19 cellular contexts compared by ENCODE assay signal in genomic region chr1:64499011-64499410, GRCh38. TPM values are rescaled to one million over a fixed set of nuclear protein-coding genes. Genes with fewer than 3 reads are reported as not detected.
A peak's percentile ranks its signal among the peaks of the same experiment; 100 is the strongest.
DNase-seq lines count a peak whose midpoint lies in the region; ATAC-seq, FAIRE-seq and TF ChIP-seq lines count a peak whose summit lies in the region.
"Had no signal": no experiment of that assay in that cellular context is flagged by ENCODE, and none has a peak within 500 bp of the region (broad histone marks: within the 10 kb centered on the region; RNA-seq: fewer than 3 reads in every experiment).

No MANE protein-coding gene starts in this region.

- H3K4me3 ChIP-seq in H1 (ENCODE audit: extremely low read depth in 1 of 4, insufficient read depth in 2 of 4, low read depth in 3 of 4, low read length in 4 of 4) (no peak overlapping the region), neural progenitor cell (no peak overlapping the region)
- H3K4me3 ChIP-seq: GM12878, GM23338, HAP-1 had no signal

- peaks cover 35% of the 10 kb centered on the region for H3F3A ChIP-seq in neural progenitor cell (ENCODE audit: low read depth)

- no peak overlapping the region; a peak in 1 of 4 replicates for H3K4me2 ChIP-seq in H1 (ENCODE audit: insufficient read depth in 1 of 2, low read depth in 2 of 2, low read length in 2 of 2)
- no peak overlapping the region for H3K4me2 ChIP-seq in neural progenitor cell

- intact Hi-C loops in CD4-positive, alpha-beta T cell (cut with DNase I, micrococcal nuclease) = loop anchor here in 1 of 2 experiments (2.0 kb wide), 1 partner anchor 14 kb away; no protein-coding TSS in a partner anchor

- H2AFZ ChIP-seq in H1 (ENCODE audit: low read length) (no peak overlapping the region), neural progenitor cell (replicated peaks) (no peak overlapping the region)
- H2AFZ ChIP-seq: GM23338 had no signal

- POLR2A ChIA-PET in H1 (lab: Charles Lee; ENCODE audit: partially characterized antibody) = no interaction called here
- POLR2A ChIA-PET in CD4-positive, alpha-beta T cell (lab: Charles Lee) = no interaction called here

- no peak for FAIRE-seq in H1 (lab: Jason Lieb, UNC)
- FAIRE-seq: D721Med, GM12878, GM19239, H54 had no signal

- no peak overlapping the region for H3K4ac ChIP-seq in H1 (replicated peaks; ENCODE audit: insufficient read length, low read depth, low read length)

- peak; percentile 22 for DNase-seq in SK-N-DZ (ENCODE audit: low spot score)
- no peak for DNase-seq in H1 (ENCODE audit: low read depth in 1 of 2, low spot score in 2 of 2)
- DNase-seq in neural progenitor cell (ENCODE audit: low spot score) = no peak
- no peak for DNase-seq in HuH-7.5 (ENCODE audit: low spot score)
- DNase-seq in CD4-positive, alpha-beta T cell = no peak
- DNase-seq: C1 segment of cervical spinal cord; CD8-positive, alpha-beta memory T cell; DMS 273 treated with DMSO at 0.1 percent for 48 hours; DMS79; EL; GDM1; HFFc6 had no signal

- no peak for TF ChIP-seq EP300 in H1 (IDR thresholded peaks at IDR 0.05; ENCODE audit: borderline replicate concordance in 1 of 2, low read depth in 2 of 2, low read length in 2 of 2)

- H4K5ac ChIP-seq in H1 (ENCODE audit: insufficient read length, low read depth, low read length) = no peak overlapping the region

- H4K8ac ChIP-seq in H1 (ENCODE audit: extremely low read depth, insufficient read depth, low read length) = no peak overlapping the region

- 0 out of 2 replicates have a peak overlapping the region, but pooled peaks have one; percentile 22 for H2BK20ac ChIP-seq in H1 (ENCODE audit: low read length)

- no peak overlapping the region for H2BK120ac ChIP-seq in H1 (replicated peaks; ENCODE audit: low read depth, low read length)

- peak overlapping the region; percentile 29; the same call in 1 of the 2 replicates for H2BK12ac ChIP-seq in H1 (ENCODE audit: low read depth, low read length)

- H3K4me1 Mint-ChIP-seq in neural progenitor cell = peaks cover 91% of the 10 kb centered on the region
- peaks cover 28% of the 10 kb centered on the region for H3K4me1 Mint-ChIP-seq in CD4-positive, alpha-beta T cell (ENCODE audit: low read depth)
- H3K4me1 Mint-ChIP-seq: CD8-positive, alpha-beta memory T cell had no signal

- H3K9me3 ChIP-seq in H1 (ENCODE audit: insufficient read depth in 2 of 2, low read depth in 1 of 2, low read length in 1 of 2) (no peaks in the 10 kb centered on the region), neural progenitor cell (ENCODE audit: low read depth) (no peaks in the 10 kb centered on the region)
- no peaks in the 10 kb centered on the region for H3K9me3 ChIP-seq in CD4-positive, alpha-beta T cell (ENCODE audit: control insufficient read depth, low read length)
- H3K9me3 ChIP-seq: HAP-1 had no signal

- no peak overlapping the region for H2BK5ac ChIP-seq in H1 (ENCODE audit: low read depth, low read length)

- H3K36me3 Mint-ChIP-seq in neural progenitor cell = peaks cover 10% of the 10 kb centered on the region
- H3K36me3 Mint-ChIP-seq in CD4-positive, alpha-beta T cell (ENCODE audit: low read depth) = no peaks in the 10 kb centered on the region
- H3K36me3 Mint-ChIP-seq: CD8-positive, alpha-beta memory T cell had no signal

- TF ChIP-seq RAD21 in H1 (IDR thresholded peaks at IDR 0.05 in 1 of 2, conservative IDR thresholded peaks at IDR 0.05 in 1 of 2; ENCODE audit: low read depth in 2 of 2, low read length in 2 of 2) = no peak

- ATAC-seq in GM21786 (IDR thresholded peaks at IDR 0.05; ENCODE audit: unreplicated experiment) = no peak
- no peak for ATAC-seq in CD4-positive, alpha-beta T cell (ENCODE audit: poor library complexity)
- ATAC-seq: GM12878, GM23338 had no signal

- no peak overlapping the region for H3K9ac ChIP-seq in H1 (replicated peaks in 1 of 4; ENCODE audit: extremely low read depth in 1 of 4, low read depth in 3 of 4, low read length in 3 of 4)
- no peak overlapping the region for H3K9ac ChIP-seq in neural progenitor cell

- H4K20me1 ChIP-seq in H1 (replicated peaks in 1 of 2; ENCODE audit: control insufficient read depth in 1 of 2, insufficient read depth in 2 of 2, low read length in 2 of 2) (peaks cover 2 to 8% of the 10 kb centered on the region in 2 experiments), neural progenitor cell (ENCODE audit: low read depth) (peaks cover 33% of the 10 kb centered on the region)

- TF ChIP-seq CTCF in H1 (IDR thresholded peaks at IDR 0.05; ENCODE audit: control extremely low read depth in 1 of 3, insufficient read depth in 1 of 3, low read depth in 1 of 3, low read length in 3 of 3) (no peak), neural progenitor cell (IDR thresholded peaks at IDR 0.05) (no peak)
- no peak for TF ChIP-seq CTCF in CD4-positive, alpha-beta T cell (IDR thresholded peaks at IDR 0.05)

- H2BK15ac ChIP-seq in H1 (ENCODE audit: low read length) = peak overlapping the region; percentile 38; the same call in 1 of the 2 replicates

- 89% methylated on average over 6 of the region's 6 CpGs; no CpG with 5 or more reads in 1 of the 2 experiments for WGBS in H1 (ENCODE audit: extremely low coverage in 1 of 2, insufficient coverage in 1 of 2, insufficient read length in 1 of 2, insufficient replicate concordance in 2 of 2, low coverage in 1 of 2, low lambda C conversion rate in 2 of 2, missing lambda C conversion rate in 1 of 2), 2 experiments

- no peak overlapping the region for H3K23ac ChIP-seq in H1 (ENCODE audit: insufficient read length)

- H3K14ac ChIP-seq in H1 (ENCODE audit: insufficient read length) = no peak overlapping the region

- peaks cover 0 to 3% (median 0%) of the 10 kb centered on the region in 4 experiments; a peak in 1 of 8 replicates for H3K36me3 ChIP-seq in H1 (ENCODE audit: control insufficient read depth in 2 of 4, insufficient read depth in 4 of 4, low read length in 3 of 4)
- no peaks in the 10 kb centered on the region for H3K36me3 ChIP-seq in neural progenitor cell
- H3K36me3 ChIP-seq: HAP-1 had no signal

- peaks cover 3% of the 10 kb centered on the region for H3K79me1 ChIP-seq in H1 (ENCODE audit: low read depth, low read length)

- peaks cover 2% of the 10 kb centered on the region; the same call in 1 of the 2 replicates for H3K23me2 ChIP-seq in H1 (ENCODE audit: low read depth, low read length)

- H3K79me2 ChIP-seq in H1 (ENCODE audit: control insufficient read depth in 1 of 2, insufficient read depth in 2 of 2, low read length in 2 of 2) (peaks cover 7 to 84% of the 10 kb centered on the region in 2 experiments; a peak in 3 of 4 replicates), neural progenitor cell (ENCODE audit: low read depth) (peaks cover 97% of the 10 kb centered on the region)

- TF ChIP-seq POLR2A in H1 (IDR thresholded peaks at IDR 0.05; ENCODE audit: control extremely low read depth in 1 of 2, low read depth in 2 of 2, low read length in 2 of 2) = no peak

- H3K27me3 ChIP-seq in H1 (replicated peaks in 1 of 4; ENCODE audit: control insufficient read depth in 3 of 4, extremely low read depth in 1 of 4, insufficient read depth in 3 of 4, low read length in 3 of 4) = no peaks in the 10 kb centered on the region
- H3K27me3 ChIP-seq in neural progenitor cell = peaks cover 20% of the 10 kb centered on the region
- H3K27me3 ChIP-seq in CD4-positive, alpha-beta T cell (ENCODE audit: control insufficient read depth, insufficient read depth, low read length) = peaks cover 3% of the 10 kb centered on the region

- H3K4me3 Mint-ChIP-seq in neural progenitor cell = peak overlapping the region; percentile 11
- no peak overlapping the region for H3K4me3 Mint-ChIP-seq in CD4-positive, alpha-beta T cell
- H3K4me3 Mint-ChIP-seq: CD8-positive, alpha-beta memory T cell; GM23338; HFFc6 had no signal

- H3K18ac ChIP-seq in H1 (ENCODE audit: extremely low read depth, low read length) = no peak overlapping the region

- H3K27ac ChIP-seq in H1 (ENCODE audit: low read depth, low read length) = no peak overlapping the region
- H3K27ac ChIP-seq in neural progenitor cell = no peak overlapping the region
- H3K27ac ChIP-seq in CD4-positive, alpha-beta T cell (ENCODE audit: low read depth, low read length) = no peak overlapping the region

- H2AK5ac ChIP-seq in H1 (ENCODE audit: low read depth, low read length) = no peak overlapping the region

- no peak overlapping the region for H3K56ac ChIP-seq in H1 (replicated peaks; ENCODE audit: insufficient read length, low read depth, low read length)

- no peaks in the 10 kb centered on the region for H3K9me3 Mint-ChIP-seq in neural progenitor cell
- no peaks in the 10 kb centered on the region for H3K9me3 Mint-ChIP-seq in CD4-positive, alpha-beta T cell
- H3K9me3 Mint-ChIP-seq: GM23338, HFFc6 had no signal

- H3K4me1 ChIP-seq in H1 (replicated peaks in 1 of 4; ENCODE audit: control insufficient read depth in 3 of 4, insufficient read depth in 4 of 4, low read length in 3 of 4) (peaks cover 12 to 35% (median 26%) of the 10 kb centered on the region in 4 experiments), neural progenitor cell (peaks cover 71% of the 10 kb centered on the region)

- H4K91ac ChIP-seq in H1 (replicated peaks; ENCODE audit: insufficient read length, low read length) = no peak overlapping the region

- H3K27ac Mint-ChIP-seq in neural progenitor cell = peak overlapping the region; percentile 90
- H3K27ac Mint-ChIP-seq in CD4-positive, alpha-beta T cell = no peak overlapping the region
- H3K27ac Mint-ChIP-seq: CD8-positive, alpha-beta memory T cell; GM23338; HFFc6 had no signal

- CTCF ChIA-PET in H1 (lab: Charles Lee; ENCODE audit: partially characterized antibody) = interaction anchor here (0.6 to 2.2 kb wide), 8 partner anchors 9 to 176 kb away, joined by 3 to 6 read pairs (median 4); no protein-coding TSS in a partner anchor
- CTCF ChIA-PET in CD4-positive, alpha-beta T cell (lab: Charles Lee) = interaction anchor here (1.0 kb wide), 1 partner anchor 16 kb away, joined by 3 read pairs; no protein-coding TSS in a partner anchor

- no peaks in the 10 kb centered on the region for H3K27me3 Mint-ChIP-seq in neural progenitor cell (ENCODE audit: insufficient read depth, low read depth)
- H3K27me3 Mint-ChIP-seq in CD4-positive, alpha-beta T cell = peaks cover 8% of the 10 kb centered on the region

TF ChIP-seq in H1, 55 proteins besides CTCF, POLR2A, EP300 and RAD21 (continues in another document):
- no peak for TF ChIP-seq POU5F1 (IDR thresholded peaks at IDR 0.05; ENCODE audit: low read depth, low read length)

RNA-seq across cellular contexts. Expression of gene CACHD1, which starts 29.1 kb away (rescaled TPM):
- polyA plus RNA-seq in SK-N-DZ (2014; cell fraction: cytosol; rRNA removed) = 7.8 and 8.8 TPM in 2 replicates
- polyA plus RNA-seq in SK-N-DZ (2014; cell fraction: nucleus; rRNA removed) = 7.1 and 10.4 TPM in 2 replicates
- 42.5 and 44.7 TPM in 2 replicates for total RNA-seq in H1 (2021; fragmentation: NEBNext Ultra II Directional; extraction: Animal tissue kit (Norgen Biotek cat#: 25700))
- polyA plus RNA-seq in H1 (2011; rRNA removed) = 22.2 and 26.4 TPM in 2 replicates
- polyA plus RNA-seq in H1 (2011; cell fraction: cytosol; rRNA removed) = 24.2 TPM
- polyA plus RNA-seq in H1 (2011; cell fraction: nucleus; rRNA removed) = 42.0 TPM
- polyA plus RNA-seq in H1 (2012, experiment 1 of 2) = 28.5 to 35.1 TPM (median 34.0 TPM) in 4 replicates
- 2.8 TPM for polyA plus RNA-seq in H1 (2012, experiment 2 of 2)
- polyA plus RNA-seq in H1 (2013, experiment 1 of 2) = 33.0 TPM
- polyA plus RNA-seq in H1 (2013, experiment 2 of 2) = 31.4 TPM
- 71.1 and 85.3 TPM in 2 replicates for polyA minus RNA-seq in H1 (2011; rRNA and poly(A)+ RNA removed)
- 39.4 TPM for polyA minus RNA-seq in H1 (2011; cell fraction: cytosol; rRNA and poly(A)+ RNA removed)
- 70.3 TPM for polyA minus RNA-seq in H1 (2011; cell fraction: nucleus; rRNA and poly(A)+ RNA removed)
- total RNA-seq in neural progenitor cell (ENCODE audit: low replicate concordance) = 49.9 and 61.0 TPM in 2 replicates
- total RNA-seq in CD4-positive, alpha-beta T cell = 1 to 10 TPM; 6.2 to 7.1 TPM
- polyA plus RNA-seq: CD8-positive, alpha-beta memory T cell; GM12878 had no signal
